1 cellular context compared by ENCODE assay signal in the genomic region with DNA sequence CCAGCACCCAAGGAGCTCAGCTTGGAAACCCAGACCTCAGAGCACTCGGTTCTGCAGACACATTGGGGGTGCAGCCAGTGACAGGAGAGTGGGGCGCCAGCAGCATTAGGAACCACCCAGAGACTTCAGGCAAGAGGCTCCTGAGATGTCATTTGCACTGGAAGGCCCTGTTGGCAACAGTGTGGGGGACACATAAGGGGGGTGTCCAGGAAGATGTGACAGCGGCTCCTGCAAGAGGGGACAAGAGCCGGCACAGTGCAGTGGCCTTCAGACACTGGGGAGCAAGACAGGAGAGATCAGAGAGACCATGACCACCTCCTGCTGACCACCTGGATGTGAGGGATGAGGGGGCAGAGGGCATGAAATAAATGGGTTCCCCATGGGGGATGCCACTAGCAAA.
TF ChIP-seq lines count a peak whose summit lies in the region.

No MANE protein-coding gene starts in this region.

TF ChIP-seq in H1, 55 proteins besides CTCF, POLR2A, EP300 and RAD21:
- TF ChIP-seq TCF12 (IDR thresholded peaks at IDR 0.05; ENCODE audit: low read depth, low read length), result no peak
- TF ChIP-seq HDAC6 (IDR thresholded peaks at IDR 0.05; ENCODE audit: low read depth, low read length), result no peak
- TF ChIP-seq YY1 (IDR thresholded peaks at IDR 0.05; ENCODE audit: low read depth, low read length), result no peak
- TF ChIP-seq JUN (IDR thresholded peaks at IDR 0.05; ENCODE audit: low read depth, low read length), result no peak
- TF ChIP-seq SIN3A (conservative IDR thresholded peaks at IDR 0.05 in 1 of 2, IDR thresholded peaks at IDR 0.05 in 1 of 2; ENCODE audit: low read depth in 1 of 2, low read length in 2 of 2), result no peak
- TF ChIP-seq, protein P1, sequence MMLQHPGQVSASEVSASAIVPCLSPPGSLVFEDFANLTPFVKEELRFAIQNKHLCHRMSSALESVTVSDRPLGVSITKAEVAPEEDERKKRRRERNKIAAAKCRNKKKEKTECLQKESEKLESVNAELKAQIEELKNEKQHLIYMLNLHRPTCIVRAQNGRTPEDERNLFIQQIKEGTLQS (IDR thresholded peaks at IDR 0.05; ENCODE audit: insufficient read depth, low read depth, low read length), result no peak
- TF ChIP-seq BCL11A (IDR thresholded peaks at IDR 0.05; ENCODE audit: low read depth in 2 of 2, low read length in 2 of 2), result no peak
- no peak for TF ChIP-seq KDM4A (IDR thresholded peaks at IDR 0.05; ENCODE audit: low read depth, low read length, severe bottlenecking)
- TF ChIP-seq, protein P2, sequence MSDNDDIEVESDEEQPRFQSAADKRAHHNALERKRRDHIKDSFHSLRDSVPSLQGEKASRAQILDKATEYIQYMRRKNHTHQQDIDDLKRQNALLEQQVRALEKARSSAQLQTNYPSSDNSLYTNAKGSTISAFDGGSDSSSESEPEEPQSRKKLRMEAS (IDR thresholded peaks at IDR 0.05), result no peak
- TF ChIP-seq FOSL1 (IDR thresholded peaks at IDR 0.05; ENCODE audit: insufficient read depth, low read depth, low read length), result no peak
- no peak for TF ChIP-seq TAF7 (optimal IDR thresholded peaks at IDR 0.05; ENCODE audit: borderline replicate concordance, low read depth, low read length)
- no peak for TF ChIP-seq SAP30 (IDR thresholded peaks at IDR 0.05; ENCODE audit: insufficient read depth, insufficient replicate concordance, low read length)
- TF ChIP-seq SIX5 (IDR thresholded peaks at IDR 0.05; ENCODE audit: low read depth, low read length), result no peak
- TF ChIP-seq EGR1 (IDR thresholded peaks at IDR 0.05; ENCODE audit: borderline replicate concordance, low read depth, low read length), result no peak
- TF ChIP-seq POU5F1 (IDR thresholded peaks at IDR 0.05; ENCODE audit: low read depth, low read length), result no peak
- TF ChIP-seq JUND (IDR thresholded peaks at IDR 0.05; ENCODE audit: low read length), result no peak
- TF ChIP-seq RNF2 (IDR thresholded peaks at IDR 0.05; ENCODE audit: borderline replicate concordance, low read depth, low read length, missing control alignments, poor library complexity, severe bottlenecking), result no peak
- TF ChIP-seq MAFK (IDR thresholded peaks at IDR 0.05; ENCODE audit: low read depth, low read length), result no peak
